Comparison of ENCODE assay signal across 1 cellular context in genomic region chr11:124812876-124813275, GRCh38.
TF ChIP-seq lines count a peak whose summit lies in the region.

No MANE protein-coding gene starts in this region.

TF ChIP-seq in SK-N-SH treated with all-trans-retinoic acid at 6 μM for 48 hours, 23 proteins besides CTCF, POLR2A, EP300 and RAD21:
- TF ChIP-seq TCF4 (CRISPR knock-in tag; IDR thresholded peaks at IDR 0.05; ENCODE audit: borderline replicate concordance) = no peak
- TF ChIP-seq TOX (CRISPR knock-in tag; IDR thresholded peaks at IDR 0.05; ENCODE audit: borderline replicate concordance) = no peak
- no peak for TF ChIP-seq ZNF8 (CRISPR knock-in tag; IDR thresholded peaks at IDR 0.05)
